8 cellular contexts compared by ENCODE assay signal in the genomic region with DNA sequence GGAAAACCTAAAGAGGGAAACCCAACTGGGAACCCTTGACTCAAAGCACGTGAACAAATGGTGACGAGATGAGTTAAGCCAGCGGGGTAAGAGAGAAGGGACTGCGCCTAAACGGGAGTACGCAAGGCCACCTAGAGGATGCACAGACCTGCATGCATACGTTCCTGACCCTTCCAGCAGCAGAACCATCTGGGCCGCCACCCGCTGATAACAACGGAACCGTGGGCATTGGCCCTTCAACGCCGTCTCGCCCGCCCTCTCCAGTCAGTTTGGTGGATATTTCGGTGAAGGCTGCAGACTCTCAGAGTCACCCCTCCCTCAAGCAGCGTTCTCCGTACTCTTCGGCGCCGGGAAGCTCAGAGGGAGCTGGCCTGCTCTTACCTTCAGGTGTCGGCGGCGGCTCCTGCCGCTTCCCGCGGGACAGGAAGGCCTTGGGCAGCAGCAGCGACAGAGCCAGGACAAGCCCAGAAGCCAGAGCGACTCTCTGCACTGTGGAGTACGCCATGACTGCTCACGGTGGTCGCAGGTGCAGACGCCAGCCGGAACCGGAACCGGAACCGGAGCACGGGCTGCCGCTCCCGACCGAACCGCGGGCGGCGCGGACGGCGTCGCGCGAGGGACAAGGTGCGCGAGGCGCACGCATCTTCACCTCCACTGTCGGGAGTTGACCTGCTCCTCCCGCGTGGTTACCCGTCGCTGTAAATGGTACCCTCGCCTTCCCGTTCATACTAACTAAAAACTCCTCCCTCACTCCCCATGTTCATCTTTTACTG.
DNase-seq lines count a peak whose midpoint lies in the region; ATAC-seq and TF ChIP-seq lines count a peak whose summit lies in the region.

A gene with protein sequence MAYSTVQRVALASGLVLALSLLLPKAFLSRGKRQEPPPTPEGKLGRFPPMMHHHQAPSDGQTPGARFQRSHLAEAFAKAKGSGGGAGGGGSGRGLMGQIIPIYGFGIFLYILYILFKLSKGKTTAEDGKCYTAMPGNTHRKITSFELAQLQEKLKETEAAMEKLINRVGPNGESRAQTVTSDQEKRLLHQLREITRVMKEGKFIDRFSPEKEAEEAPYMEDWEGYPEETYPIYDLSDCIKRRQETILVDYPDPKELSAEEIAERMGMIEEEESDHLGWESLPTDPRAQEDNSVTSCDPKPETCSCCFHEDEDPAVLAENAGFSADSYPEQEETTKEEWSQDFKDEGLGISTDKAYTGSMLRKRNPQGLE (minus strand): TSS at position 541 of the 773 bp plus-strand sequence. CDS start 36 bp downstream, at position 505.

- no peaks in the 10 kb centered on the region for H3K9me3 ChIP-seq in mucosa of rectum (ENCODE audit: control insufficient read depth in 2 of 2, low read length in 2 of 2)

- H3K9ac ChIP-seq in KMS-11 (no peak within 1 kb of the TSS), mucosa of rectum (ENCODE audit: low read depth in 1 of 2, low read length in 2 of 2) (no peak within 1 kb of the TSS)

- no peaks in the 10 kb centered on the region for H4K20me1 ChIP-seq in KMS-11 (ENCODE audit: insufficient read depth)

- H3K4me1 ChIP-seq in KMS-11 (ENCODE audit: low read depth, poor library complexity, severe bottlenecking) (no peaks in the 10 kb centered on the region), mucosa of rectum (ENCODE audit: control insufficient read depth in 2 of 2, insufficient read depth in 2 of 2, low read length in 2 of 2) (peaks cover 0 to 3% of the 10 kb centered on the region in 2 donors)

- no peaks in the 10 kb centered on the region for H3K79me2 ChIP-seq in KMS-11 (ENCODE audit: insufficient read depth, low read depth)

- peak within 1 kb of the TSS; percentile 36; the same call in 1 of the 2 replicates for H3K4me2 ChIP-seq in KMS-11

- ATAC-seq in GM19043 (IDR thresholded peaks at IDR 0.05; ENCODE audit: low read depth, unreplicated experiment) (peak; percentile 47), GM21447 (IDR thresholded peaks at IDR 0.05; ENCODE audit: unreplicated experiment) (no peak)

- DNase-seq in activated CD4-positive, alpha-beta T cell treated with anti-CD3 and anti-CD28 coated beads for 48 hours = peak; percentile 70
- peak; percentile 62 for DNase-seq in ecto neural progenitor cell (ENCODE audit: low spot score)
- peak; percentile 19 for DNase-seq in stimulated activated CD8-positive, alpha-beta memory T cell treated with anti-CD3 and anti-CD28 coated beads, Interleukin-7, amount 100 ng/mL, for 24 hours (ENCODE audit: low read depth)
- DNase-seq in UCSD-AML1 (lab: John Stamatoyannopoulos, UW; ENCODE audit: unreplicated experiment) = no peak

- H2AFZ ChIP-seq in KMS-11 (ENCODE audit: low read depth) = peak within 1 kb of the TSS; percentile 71

- no peak for TF ChIP-seq CTCF in KMS-11 (conservative IDR thresholded peaks at IDR 0.05; ENCODE audit: low read depth, low read length)

- no peak within 1 kb of the TSS for H3K4me3 ChIP-seq in KMS-11 (IDR thresholded peaks at IDR 0.05; ENCODE audit: insufficient read depth, low read depth, low read length)
- peak within 1 kb of the TSS; percentile 60 to 72 for H3K4me3 ChIP-seq in mucosa of rectum (ENCODE audit: low read length in 2 of 2)

- H3K27me3 ChIP-seq in KMS-11 (ENCODE audit: insufficient read depth, low read depth) (no peaks in the 10 kb centered on the region), mucosa of rectum (ENCODE audit: control insufficient read depth in 2 of 2, insufficient read depth in 2 of 2, low read length in 2 of 2) (peaks cover 4 to 5% of the 10 kb centered on the region in 2 donors)

- H3K27ac ChIP-seq in KMS-11 = no peak within 1 kb of the TSS
- no peak within 1 kb of the TSS for H3K27ac ChIP-seq in mucosa of rectum (ENCODE audit: low read depth in 2 of 2, low read length in 2 of 2)

- no peaks in the 10 kb centered on the region for H3K36me3 ChIP-seq in KMS-11 (ENCODE audit: insufficient read depth)
- H3K36me3 ChIP-seq in mucosa of rectum (ENCODE audit: control insufficient read depth in 2 of 2, insufficient read depth in 2 of 2, low read length in 2 of 2) = no peaks in the 10 kb centered on the region
